ENCODE assay signal across 21 cellular contexts in genomic region chr6:14315353-14315752, GRCh38.
"Had no signal": no experiment of that assay in that cellular context is flagged by ENCODE, and none has a peak within 500 bp of the region (broad histone marks: within the 10 kb centered on the region; RNA-seq: fewer than 3 reads in every experiment).

No MANE protein-coding gene starts in this region.

- ATAC-seq: activated CD4-positive, alpha-beta T cell treated with anti-CD3 and anti-CD28 coated beads for 36 hours; SK-N-SH treated with all-trans-retinoic acid at 6 μM for 48 hours had no signal

- H2AFZ ChIP-seq: PC-9 had no signal

- H3K9ac ChIP-seq: KMS-11 had no signal

- H3K4me3 Mint-ChIP-seq: activated CD4-positive, alpha-beta memory T cell treated with anti-CD3 and anti-CD28 coated beads, Interleukin-2, amount 10 ng/mL, durations not matched to agents 7 days and 5 days; activated CD4-positive, alpha-beta T cell treated with anti-CD3 and anti-CD28 coated beads for 36 hours; activated naive CD4-positive, alpha-beta T cell treated with anti-CD3 and anti-CD28 coated beads, Interleukin-2, amount 50 U/mL, for 24 hours had no signal

- H3K27ac ChIP-seq: KMS-11, PC-9, SJSA1 had no signal

- H3K4me3 ChIP-seq: PC-9, SJSA1 had no signal

- H3K4me2 ChIP-seq: KMS-11, PC-9 had no signal

- H3K27me3 ChIP-seq: SJSA1 had no signal

- H3K27ac Mint-ChIP-seq: activated CD4-positive, alpha-beta memory T cell treated with anti-CD3 and anti-CD28 coated beads, Interleukin-2, amount 10 ng/mL, durations not matched to agents 7 days and 5 days; activated CD4-positive, alpha-beta T cell treated with anti-CD3 and anti-CD28 coated beads for 36 hours; activated naive CD4-positive, alpha-beta T cell treated with anti-CD3 and anti-CD28 coated beads, Interleukin-2, amount 50 U/mL, for 24 hours; IgD-negative memory B cell had no signal

- H3K9me3 Mint-ChIP-seq: activated CD4-positive, alpha-beta memory T cell treated with anti-CD3 and anti-CD28 coated beads, Interleukin-2, amount 10 ng/mL, durations not matched to agents 7 days and 5 days; activated naive CD4-positive, alpha-beta T cell treated with anti-CD3 and anti-CD28 coated beads, Interleukin-2, amount 50 U/mL, for 24 hours; IgD-negative memory B cell had no signal

- DNase-seq: activated CD4-positive, alpha-beta memory T cell treated with anti-CD3 and anti-CD28 coated beads, Interleukin-2, amount 10 ng/mL, durations not matched to agents 7 days and 5 days; activated CD4-positive, alpha-beta T cell treated with anti-CD3 and anti-CD28 coated beads for 36 hours; activated CD4-positive, alpha-beta T cell treated with anti-CD3 and anti-CD28 coated beads, Interleukin-2, amount 50 U/mL, for 1 hour; activated effector memory CD4-positive, alpha-beta T cell treated with Interleukin-2 at 50 U/mL for 16 hours; activated naive CD4-positive, alpha-beta T cell; aorta; central memory CD4-positive, alpha-beta T cell; MM.1S; NCI-H1105; NCI-H1436; NCI-H1694 treated with DMSO at 0.1 percent for 48 hours; NCI-H2081; NCI-H524; PC-9; SW 1271; T1000 had no signal

- H3K36me3 ChIP-seq: SJSA1 had no signal

- H3K9me3 ChIP-seq: SJSA1 had no signal

- H3K36me3 Mint-ChIP-seq: activated naive CD4-positive, alpha-beta T cell treated with anti-CD3 and anti-CD28 coated beads, Interleukin-2, amount 50 U/mL, for 24 hours had no signal

- H3K4me1 ChIP-seq: SJSA1 had no signal

- H3K27me3 Mint-ChIP-seq: activated CD4-positive, alpha-beta T cell treated with anti-CD3 and anti-CD28 coated beads for 36 hours; activated naive CD4-positive, alpha-beta T cell treated with anti-CD3 and anti-CD28 coated beads, Interleukin-2, amount 50 U/mL, for 24 hours had no signal
